In genomic region chr10:61971016-61971350, GRCh38 we compare ENCODE assay signal across 12 cellular contexts.
DNase-seq lines count a peak whose midpoint lies in the region; ATAC-seq and TF ChIP-seq lines count a peak whose summit lies in the region.
"Had no signal": no experiment of that assay in that cellular context is flagged by ENCODE, and none has a peak within 500 bp of the region (broad histone marks: within the 10 kb centered on the region; RNA-seq: fewer than 3 reads in every experiment).

No MANE protein-coding gene starts in this region.

- peaks cover 7% of the 10 kb centered on the region for H3K4me1 ChIP-seq in CD4-positive, CD25-positive, alpha-beta regulatory T cell (ENCODE audit: control insufficient read depth, insufficient read depth, low read length, poor library complexity, severe bottlenecking)
- H3K4me1 ChIP-seq in OCI-LY7 (ENCODE audit: insufficient read depth, low read length, poor library complexity, severe bottlenecking), result peaks cover 100% of the 10 kb centered on the region
- H3K4me1 ChIP-seq in rectal smooth muscle tissue (ENCODE audit: control insufficient read depth, insufficient read depth, low read length), result peaks cover 32% of the 10 kb centered on the region
- H3K4me1 ChIP-seq in mesendoderm (ENCODE audit: control insufficient read depth, low read depth, low read length), result no peaks in the 10 kb centered on the region

- H3K23ac ChIP-seq in mesendoderm (ENCODE audit: low read length), result no peak overlapping the region

- no peaks in the 10 kb centered on the region for H3K27me3 ChIP-seq in CD4-positive, CD25-positive, alpha-beta regulatory T cell (ENCODE audit: control insufficient read depth, insufficient read depth, low read length)
- no peaks in the 10 kb centered on the region for H3K27me3 ChIP-seq in rectal smooth muscle tissue (ENCODE audit: control insufficient read depth, insufficient read depth, low read length)
- no peaks in the 10 kb centered on the region for H3K27me3 ChIP-seq in mesendoderm (ENCODE audit: insufficient read depth, low read length, poor library complexity)
- H3K27me3 ChIP-seq: brain microvascular endothelial cell had no signal

- H2BK120ac ChIP-seq in mesendoderm (ENCODE audit: low read depth, low read length), result no peak overlapping the region

- H3K4me2 ChIP-seq in OCI-LY7 (ENCODE audit: low read length) (peak overlapping the region; percentile 45), mesendoderm (ENCODE audit: low read length) (no peak overlapping the region)

- H3K9ac ChIP-seq in rectal smooth muscle tissue (ENCODE audit: low read length) (no peak overlapping the region), mesendoderm (ENCODE audit: low read length) (no peak overlapping the region)

- intact Hi-C loops in OCI-LY7 (cut with micrococcal nuclease; ENCODE audit: unreplicated experiment), result loop anchor here (10.0 kb wide), 1 partner anchor 484 kb away; no protein-coding TSS in a partner anchor

- H3K4me1 Mint-ChIP-seq in CD4-positive, CD25-positive, alpha-beta regulatory T cell, result peaks cover 38 to 74% (median 60%) of the 10 kb centered on the region in 4 donors

- H2BK15ac ChIP-seq in mesendoderm (replicated peaks; ENCODE audit: low read depth), result no peak overlapping the region

- no peak overlapping the region for H3K4ac ChIP-seq in mesendoderm (ENCODE audit: low read depth, low read length)

- no peak overlapping the region for H2AK5ac ChIP-seq in mesendoderm (ENCODE audit: low read length)

- no peak overlapping the region; the same call in 1 of the 2 replicates for H2AFZ ChIP-seq in OCI-LY7 (ENCODE audit: low read length)

- no peak overlapping the region for H2BK5ac ChIP-seq in mesendoderm (ENCODE audit: low read length)

- H3K79me1 ChIP-seq in mesendoderm (ENCODE audit: low read length), result no peaks in the 10 kb centered on the region

- H3K9me3 Mint-ChIP-seq in CD4-positive, CD25-positive, alpha-beta regulatory T cell, result no peaks in the 10 kb centered on the region

- H3K36me3 Mint-ChIP-seq in CD4-positive, CD25-positive, alpha-beta regulatory T cell, result peaks cover 52% of the 10 kb centered on the region

- no peaks in the 10 kb centered on the region for H3K27me3 Mint-ChIP-seq in CD4-positive, CD25-positive, alpha-beta regulatory T cell

- H3K4me3 Mint-ChIP-seq in CD4-positive, CD25-positive, alpha-beta regulatory T cell, result peak overlapping the region in 1 of 4 donors; percentile 3

- BruUV-seq in OCI-LY7 (replicated peaks; lab: Mats Ljungman, UMichigan), result no TSS peak

- no peak overlapping the region for H3K27ac ChIP-seq in CD4-positive, CD25-positive, alpha-beta regulatory T cell (ENCODE audit: insufficient read depth, low read length, poor library complexity, severe bottlenecking)
- H3K27ac ChIP-seq in OCI-LY7 (ENCODE audit: low read depth, low read length, poor library complexity, severe bottlenecking), result peak overlapping the region; percentile 62
- peak overlapping the region; percentile 43 for H3K27ac ChIP-seq in rectal smooth muscle tissue (ENCODE audit: low read depth, low read length)
- H3K27ac ChIP-seq in mesendoderm (ENCODE audit: low read depth, low read length), result no peak overlapping the region
- H3K27ac ChIP-seq in substantia nigra (ENCODE audit: low read depth, low read length, poor library complexity, severe bottlenecking), result no peak overlapping the region
- H3K27ac ChIP-seq: brain microvascular endothelial cell had no signal

- no peaks in the 10 kb centered on the region for H4K20me1 ChIP-seq in OCI-LY7 (ENCODE audit: insufficient read depth, low read length)

- POLR2A ChIA-PET in OCI-LY7 (lab: Charles Lee), result interaction anchor here (1.2 to 7.1 kb wide), 5 partner anchors 8 to 72 kb away, joined by 3 to 98 read pairs (median 7); no protein-coding TSS in a partner anchor

- H3K36me3 ChIP-seq in CD4-positive, CD25-positive, alpha-beta regulatory T cell (ENCODE audit: control insufficient read depth, insufficient read depth, low read length), result peaks cover 30% of the 10 kb centered on the region
- H3K36me3 ChIP-seq in OCI-LY7 (ENCODE audit: insufficient read depth, low read length) (peaks cover 39% of the 10 kb centered on the region), rectal smooth muscle tissue (ENCODE audit: control insufficient read depth, insufficient read depth, low read length) (no peaks in the 10 kb centered on the region), mesendoderm (ENCODE audit: control insufficient read depth, insufficient read depth, low read length) (no peaks in the 10 kb centered on the region)
- H3K36me3 ChIP-seq: brain microvascular endothelial cell had no signal

- DNase-seq in CD4-positive, CD25-positive, alpha-beta regulatory T cell, result no peak
- DNase-seq in OCI-LY7 (ENCODE audit: low spot score) (no peak), dermis blood vessel endothelial cell (peak; percentile 26), retina (no peak), mesendoderm (no peak), substantia nigra (lab: John Stamatoyannopoulos, UW) (no peak)
- DNase-seq in stimulated activated CD4-positive, alpha-beta T cell treated with anti-CD3 and anti-CD28 coated beads, Interleukin-4, amount 100 ng/mL, for 1 hour, result no peak
- DNase-seq: activated CD4-positive, alpha-beta T cell treated with anti-CD3 and anti-CD28 coated beads, Interleukin-2, amount 50 U/mL, for 1 hour; brain microvascular endothelial cell; KG1; kidney glomerular epithelial cell had no signal

- no peak for ATAC-seq in CD4-positive, CD25-positive, alpha-beta regulatory T cell (ENCODE audit: low read depth in 2 of 2)

- H3K79me2 ChIP-seq in OCI-LY7 (ENCODE audit: insufficient read depth, low read depth, low read length) (peaks cover 88% of the 10 kb centered on the region; the same call in 1 of the 2 replicates), mesendoderm (ENCODE audit: control insufficient read depth, insufficient read depth, low read length) (no peaks in the 10 kb centered on the region)

- peak overlapping the region; percentile 1 to 71 (median 60) for H3K27ac Mint-ChIP-seq in CD4-positive, CD25-positive, alpha-beta regulatory T cell

- no peak overlapping the region for H4K8ac ChIP-seq in mesendoderm (ENCODE audit: low read depth, low read length)

- no peak for TF ChIP-seq CTCF in OCI-LY7 (conservative IDR thresholded peaks at IDR 0.05; ENCODE audit: low read length)

- H3K9me3 ChIP-seq in CD4-positive, CD25-positive, alpha-beta regulatory T cell (ENCODE audit: control insufficient read depth in 2 of 2, low read length in 2 of 2), result no peaks in the 10 kb centered on the region
- no peaks in the 10 kb centered on the region; the same call in 1 of the 2 replicates for H3K9me3 ChIP-seq in OCI-LY7 (ENCODE audit: low read length)

- CTCF ChIA-PET in OCI-LY7 (lab: Charles Lee; ENCODE audit: unreplicated experiment), result no interaction called here

- H3K4me3 ChIP-seq in CD4-positive, CD25-positive, alpha-beta regulatory T cell (ENCODE audit: low read depth, low read length), result peak overlapping the region; percentile 1
- H3K4me3 ChIP-seq in OCI-LY7 (ENCODE audit: low read depth, low read length, poor library complexity, severe bottlenecking) (no peak overlapping the region), rectal smooth muscle tissue (ENCODE audit: low read length) (no peak overlapping the region), mesendoderm (ENCODE audit: low read length) (no peak overlapping the region)

- H4K5ac ChIP-seq in mesendoderm (ENCODE audit: low read length), result no peak overlapping the region

- no peak overlapping the region for H3K18ac ChIP-seq in mesendoderm (ENCODE audit: low read length)

- no peak overlapping the region for H3K56ac ChIP-seq in mesendoderm (ENCODE audit: low read length)

- H3K9me2 ChIP-seq in OCI-LY7 (ENCODE audit: insufficient read depth, low read length), result no peaks in the 10 kb centered on the region

Comparison
In these comparisons a context has a peak if more than half of its experiments do, and no peak if none do; other contexts are left out.
1. H3K27ac ChIP-seq: peak in OCI-LY7 (single experiment) and rectal smooth muscle tissue (single experiment); none in CD4-positive, CD25-positive, alpha-beta regulatory T cell (single experiment), mesendoderm (single experiment) and substantia nigra (single experiment).